8 cellular contexts compared by ENCODE assay signal in the genomic region with DNA sequence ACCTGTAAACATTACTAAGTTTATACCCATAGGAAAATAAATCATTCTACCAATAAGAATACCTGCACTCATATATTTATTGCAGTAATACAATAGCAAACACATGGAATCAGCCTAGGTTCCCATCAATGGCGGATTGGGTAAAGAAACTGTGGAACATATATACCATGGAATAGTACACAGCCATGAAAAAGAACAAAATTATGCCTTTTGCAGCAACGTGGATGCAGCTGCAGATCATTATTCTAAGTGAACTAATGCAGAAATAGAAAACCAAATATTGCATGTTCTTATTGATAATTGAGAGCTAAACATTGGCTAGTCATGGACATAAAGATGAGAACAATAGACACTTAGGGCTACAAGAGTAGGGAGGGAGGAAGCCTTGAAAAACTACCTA.
"Had no signal": no experiment of that assay in that cellular context is flagged by ENCODE, and none has a peak within 500 bp of the region (broad histone marks: within the 10 kb centered on the region; RNA-seq: fewer than 3 reads in every experiment).

No MANE protein-coding gene starts in this region.

- H3K4me3 ChIP-seq: HAP-1 had no signal

- ATAC-seq: HCT116, HepG2 had no signal

- FAIRE-seq: HepG2 had no signal

- H3K27ac ChIP-seq: GM23248, HL-60 had no signal

- DNase-seq: GOT3, H7, KG1 had no signal

- H3K36me3 ChIP-seq: HAP-1 had no signal

- H3K9me3 ChIP-seq: HAP-1 had no signal

- H3K4me1 ChIP-seq: HAP-1 had no signal
